ENCODE assay signal across 11 cellular contexts in genomic region chr20:44532981-44533331, GRCh38. TPM values are rescaled to one million over a fixed set of nuclear protein-coding genes. Genes with fewer than 3 reads are reported as not detected.
DNase-seq lines count a peak whose midpoint lies in the region; ATAC-seq and TF ChIP-seq lines count a peak whose summit lies in the region.
"Had no signal": no experiment of that assay in that cellular context is flagged by ENCODE, and none has a peak within 500 bp of the region (broad histone marks: within the 10 kb centered on the region; RNA-seq: fewer than 3 reads in every experiment).

No MANE protein-coding gene starts in this region.

- no peak overlapping the region for H3K27ac Mint-ChIP-seq in activated naive CD8-positive, alpha-beta T cell treated with anti-CD3 and anti-CD28 coated beads, Interleukin-2, amount 10 ng/mL, durations not matched to agents 7 days and 5 days

- no peaks in the 10 kb centered on the region for H3K36me3 Mint-ChIP-seq in activated naive CD8-positive, alpha-beta T cell treated with anti-CD3 and anti-CD28 coated beads, Interleukin-2, amount 10 ng/mL, durations not matched to agents 7 days and 5 days

- DNase-seq in heart left ventricle, result no peak
- no peak for DNase-seq in Right ventricle myocardium superior
- no peak for DNase-seq in activated naive CD8-positive, alpha-beta T cell treated with anti-CD3 and anti-CD28 coated beads, Interleukin-2, amount 10 ng/mL, durations not matched to agents 7 days and 5 days
- DNase-seq in transverse colon, result no peak
- no peak for DNase-seq in stimulated activated CD4-positive, alpha-beta T cell treated with anti-CD3 and anti-CD28 coated beads, Interleukin-4, amount 100 ng/mL, for 24 hours
- DNase-seq in activated gamma-delta T cell (lab: John Stamatoyannopoulos, UW), result no peak
- DNase-seq: NCI-H2227 treated with DMSO at 0.1 percent for 48 hours had no signal

- TF ChIP-seq CTCF in heart left ventricle (IDR thresholded peaks at IDR 0.05) (no peak), transverse colon (IDR thresholded peaks at IDR 0.05) (no peak)

- WGBS in heart left ventricle, 4 donors, result 78 to 84% (median 80%) methylated on average over 2 of the region's 2 CpGs
- WGBS in transverse colon (ENCODE audit: low coverage in 1 of 2), 2 donors, result 73 to 75% methylated on average over 2 of the region's 2 CpGs

- H3K27me3 ChIP-seq in heart left ventricle (peaks cover 0 to 10% (median 0%) of the 10 kb centered on the region in 9 donors), iPS-15b (ENCODE audit: control insufficient read depth, insufficient read depth, low read length) (no peaks in the 10 kb centered on the region), transverse colon (no peaks in the 10 kb centered on the region)
- H3K27me3 ChIP-seq: tibial nerve had no signal

- ATAC-seq in heart left ventricle, result peak in 1 of 4 donors; percentile 19
- ATAC-seq in Right ventricle myocardium superior (ENCODE audit: poor library complexity), result no peak
- peak; percentile 27 for ATAC-seq in activated naive CD8-positive, alpha-beta T cell treated with anti-CD3 and anti-CD28 coated beads, Interleukin-2, amount 10 ng/mL, durations not matched to agents 7 days and 5 days (ENCODE audit: low read depth)
- ATAC-seq in HG03354 (IDR thresholded peaks at IDR 0.05; ENCODE audit: poor library complexity, severe bottlenecking, unreplicated experiment), result no peak

- POLR2A ChIA-PET in activated naive CD8-positive, alpha-beta T cell treated with anti-CD3 and anti-CD28 coated beads, Interleukin-2, amount 10 ng/mL, durations not matched to agents 7 days and 5 days (lab: Charles Lee), result no interaction called here

- TF ChIP-seq EP300 in transverse colon (IDR thresholded peaks at IDR 0.05; ENCODE audit: low read depth), result no peak

- peaks cover 6% of the 10 kb centered on the region for H3K4me1 Mint-ChIP-seq in activated naive CD8-positive, alpha-beta T cell treated with anti-CD3 and anti-CD28 coated beads, Interleukin-2, amount 10 ng/mL, durations not matched to agents 7 days and 5 days

- H3K36me3 ChIP-seq in heart left ventricle (no peaks in the 10 kb centered on the region), iPS-15b (ENCODE audit: control insufficient read depth, insufficient read depth, low read length) (no peaks in the 10 kb centered on the region), transverse colon (no peaks in the 10 kb centered on the region)
- H3K36me3 ChIP-seq: tibial nerve had no signal

- TF ChIP-seq POLR2A in heart left ventricle (IDR thresholded peaks at IDR 0.05) (no peak), transverse colon (IDR thresholded peaks at IDR 0.05) (no peak)

- intact Hi-C loops in heart left ventricle (cut with DNase I), result loop anchor here (2.0 to 10.0 kb wide), 6 partner anchors 39 to 202 kb away; no protein-coding TSS in a partner anchor
- intact Hi-C loops in Right ventricle myocardium superior (cut with DNase I), result loop anchor here (5.0 kb wide), 1 partner anchor 79 kb away; no protein-coding TSS in a partner anchor
- intact Hi-C loops in transverse colon (cut with DNase I; ENCODE audit: low total_unique reads), result loop anchor here (5.0 kb wide), 1 partner anchor 204 kb away; no protein-coding TSS in a partner anchor

- peaks cover 0 to 32% (median 10%) of the 10 kb centered on the region in 12 donors for H3K4me1 ChIP-seq in heart left ventricle
- peaks cover 5% of the 10 kb centered on the region for H3K4me1 ChIP-seq in iPS-15b (ENCODE audit: control insufficient read depth, insufficient read depth, low read length)
- H3K4me1 ChIP-seq in transverse colon, result peaks cover 3 to 49% (median 47%) of the 10 kb centered on the region in 4 donors

- no peaks in the 10 kb centered on the region for H3K9me3 Mint-ChIP-seq in activated naive CD8-positive, alpha-beta T cell treated with anti-CD3 and anti-CD28 coated beads, Interleukin-2, amount 10 ng/mL, durations not matched to agents 7 days and 5 days

- H3K27me3 Mint-ChIP-seq in activated naive CD8-positive, alpha-beta T cell treated with anti-CD3 and anti-CD28 coated beads, Interleukin-2, amount 10 ng/mL, durations not matched to agents 7 days and 5 days, result no peaks in the 10 kb centered on the region

- peak overlapping the region; percentile 14 for H3K9ac ChIP-seq in iPS-15b (ENCODE audit: low read depth, low read length)

- H3K27ac ChIP-seq in heart left ventricle, result peak overlapping the region in 5 of 12 donors; percentile 72 to 84 (median 82)
- H3K27ac ChIP-seq in transverse colon, result peak overlapping the region; percentile 79 to 87 (median 82)
- H3K27ac ChIP-seq: epithelial cell of prostate had no signal

- H3K9me3 ChIP-seq in heart left ventricle (no peaks in the 10 kb centered on the region), iPS-15b (ENCODE audit: control insufficient read depth, insufficient read depth, low read length) (no peaks in the 10 kb centered on the region), transverse colon (no peaks in the 10 kb centered on the region)
- H3K9me3 ChIP-seq: tibial nerve had no signal

- in situ Hi-C loops in transverse colon (cut with MboI; ENCODE audit: low pct_ligation_motif_present in 1 of 4, low pct_unique_long_range_greater_than_20kb in 1 of 4, low sequenced_read_pairs in 3 of 4), result loop anchor here in 2 of 4 donors (10.0 kb wide), 1 partner anchor 72 kb away; no protein-coding TSS in a partner anchor

- H3K4me3 Mint-ChIP-seq in activated naive CD8-positive, alpha-beta T cell treated with anti-CD3 and anti-CD28 coated beads, Interleukin-2, amount 10 ng/mL, durations not matched to agents 7 days and 5 days, result no peak overlapping the region

- H3K4me3 ChIP-seq in heart left ventricle, result peak overlapping the region in 9 of 12 donors; percentile 58 to 99 (median 84)
- no peak overlapping the region for H3K4me3 ChIP-seq in iPS-15b (ENCODE audit: low read depth, low read length)
- peak overlapping the region in 2 of 4 donors; percentile 65 to 73 for H3K4me3 ChIP-seq in transverse colon

RNA-seq across cellular contexts. Expression of gene SERINC3, which starts 11.1 kb away (rescaled TPM):
- total RNA-seq in heart left ventricle (100 to 1,000 TPM in 4 of 9 donors, 10 to 100 TPM in 5; 85.5 to 114 (median 97.7) TPM), Right ventricle myocardium superior (84.4 TPM), transverse colon (10 to 100 TPM; 19.3 to 85.7 (median 53.1) TPM)
- 10 to 100 TPM; 32.9 to 89.8 TPM for polyA plus RNA-seq in heart left ventricle
- 10 to 100 TPM; 71.5 to 72.7 TPM for total RNA-seq in activated naive CD8-positive, alpha-beta T cell treated with anti-CD3 and anti-CD28 coated beads, Interleukin-2, amount 10 ng/mL, durations not matched to agents 7 days and 5 days

RNA-seq across cellular contexts. Expression of gene PKIG, which starts 49.4 kb away (rescaled TPM):
- 100 to 1,000 TPM; 156 to 286 (median 200) TPM for total RNA-seq in heart left ventricle
- 100 to 1,000 TPM; 155 to 213 TPM for polyA plus RNA-seq in heart left ventricle
- 180 TPM for total RNA-seq in Right ventricle myocardium superior
- 1 to 10 TPM; 2.5 to 3.1 TPM for total RNA-seq in activated naive CD8-positive, alpha-beta T cell treated with anti-CD3 and anti-CD28 coated beads, Interleukin-2, amount 10 ng/mL, durations not matched to agents 7 days and 5 days
- 100 to 1,000 TPM in 1 of 4 donors, 10 to 100 TPM in 3; 40.8 to 106 (median 80.4) TPM for total RNA-seq in transverse colon

RNA-seq across cellular contexts. Expression of gene TTPAL, which starts 57.3 kb away (rescaled TPM):
- 1 to 10 TPM; 2.8 to 6.0 (median 4.2) TPM for total RNA-seq in heart left ventricle
- 1 to 10 TPM; 1.9 to 4.2 TPM for polyA plus RNA-seq in heart left ventricle
- total RNA-seq in Right ventricle myocardium superior, result 3.4 TPM
- 10 to 100 TPM; 16.4 to 16.9 TPM for total RNA-seq in activated naive CD8-positive, alpha-beta T cell treated with anti-CD3 and anti-CD28 coated beads, Interleukin-2, amount 10 ng/mL, durations not matched to agents 7 days and 5 days
- total RNA-seq in transverse colon, result 10 to 100 TPM in 2 of 4 donors, 1 to 10 TPM in 2; 6.8 to 20.9 (median 9.2) TPM

Comparison
In these comparisons a context has a peak if more than half of its experiments do, and no peak if none do; other contexts are left out.
1. RNA of gene PKIG, which starts 49.4 kb away (total RNA-seq): 156 to 286 TPM in heart left ventricle, 180 TPM in Right ventricle myocardium superior (single experiment) and 40.8 to 106 TPM in transverse colon; 2.5 to 3.1 TPM in activated naive CD8-positive, alpha-beta T cell treated with anti-CD3 and anti-CD28 coated beads, Interleukin-2, amount 10 ng/mL, durations not matched to agents 7 days and 5 days; every median in the first group is over 10 times any median in the second.